In the genomic region with DNA sequence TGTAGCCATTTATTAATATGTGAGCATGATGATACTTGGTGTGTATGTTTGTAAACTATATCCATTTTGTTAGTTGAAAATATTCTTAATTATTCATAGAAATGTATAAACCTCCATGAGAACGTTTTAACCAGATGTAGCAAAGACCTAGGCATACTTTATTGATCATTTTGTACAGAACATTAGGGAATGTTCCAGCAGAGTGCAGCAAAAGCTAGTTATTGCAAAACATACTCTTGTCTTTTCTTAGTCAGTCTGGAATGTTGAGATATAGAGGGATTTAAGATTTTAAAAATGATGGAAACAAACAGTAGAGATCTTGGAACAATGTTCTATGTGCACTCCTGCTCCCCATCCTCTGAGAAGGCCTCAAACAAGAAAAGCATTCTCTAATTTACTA, we compare ENCODE assay signal across 24 cellular contexts.
A peak's percentile ranks its signal among the peaks of the same experiment; 100 is the strongest.
DNase-seq lines count a peak whose midpoint lies in the region; ATAC-seq and TF ChIP-seq lines count a peak whose summit lies in the region.
"Had no signal": no experiment of that assay in that cellular context is flagged by ENCODE, and none has a peak within 500 bp of the region (broad histone marks: within the 10 kb centered on the region; RNA-seq: fewer than 3 reads in every experiment).

No MANE protein-coding gene starts in this region.

- intact Hi-C loops in Caco-2 (cut with micrococcal nuclease; ENCODE audit: unreplicated experiment) = loop anchor here (5.0 kb wide), 1 partner anchor 234 kb away; no protein-coding TSS in a partner anchor

- BruUV-seq in Caco-2 (replicated peaks; lab: Mats Ljungman, UMichigan) = no TSS peak

- H3K9me3 Mint-ChIP-seq in Caco-2 (ENCODE audit: unreplicated experiment) = no peaks in the 10 kb centered on the region
- H3K9me3 Mint-ChIP-seq: activated CD8-positive, alpha-beta T cell treated with anti-CD3 and anti-CD28 coated beads for 36 hours; activated naive CD4-positive, alpha-beta T cell treated with anti-CD3 and anti-CD28 coated beads, Interleukin-2, amount 50 U/mL, for 24 hours; activated T-cell treated with anti-CD3 and anti-CD28 coated beads, Interleukin-2, amount 50 U/mL, for 24 hours; CD4-positive, CD25-positive, alpha-beta regulatory T cell; GM23338; naive thymus-derived CD8-positive, alpha-beta T cell; stimulated activated effector memory CD8-positive, alpha-beta T cell treated with anti-CD3 and anti-CD28 coated beads, Interleukin-12 subunit alpha, Interleukin-12 subunit beta, amount 100 ng/mL, for 72 hours; WTC11 had no signal

- POLR2A ChIA-PET in Caco-2 (lab: Charles Lee) = no interaction called here

- no peak for ATAC-seq in foreskin keratinocyte
- ATAC-seq in GM19023 (IDR thresholded peaks at IDR 0.05; ENCODE audit: unreplicated experiment) = no peak
- no peak for ATAC-seq in GM18858 (IDR thresholded peaks at IDR 0.05; ENCODE audit: unreplicated experiment)
- ATAC-seq: activated CD8-positive, alpha-beta T cell treated with anti-CD3 and anti-CD28 coated beads for 36 hours; body of pancreas; GM23338; heart left ventricle; K562; naive thymus-derived CD8-positive, alpha-beta T cell; stimulated activated effector memory CD8-positive, alpha-beta T cell treated with anti-CD3 and anti-CD28 coated beads, Interleukin-12 subunit alpha, Interleukin-12 subunit beta, amount 100 ng/mL, for 72 hours; T-helper 17 cell; WTC11 had no signal

- TF ChIP-seq CTCF in VCaP (conservative IDR thresholded peaks at IDR 0.05) (0 out of 2 replicates have a peak, but pooled peaks have one; percentile 15), foreskin keratinocyte (conservative IDR thresholded peaks at IDR 0.05) (peak; percentile 23), Caco-2 (IDR thresholded peaks at IDR 0.05; ENCODE audit: insufficient read depth in 1 of 2, low read depth in 1 of 2, low read length in 1 of 2, severe bottlenecking in 1 of 2, unreplicated experiment in 1 of 2) (no peak)

- no peak overlapping the region for H3K27ac Mint-ChIP-seq in Caco-2 (ENCODE audit: unreplicated experiment)
- H3K27ac Mint-ChIP-seq: activated CD8-positive, alpha-beta T cell treated with anti-CD3 and anti-CD28 coated beads for 36 hours; activated naive CD4-positive, alpha-beta T cell treated with anti-CD3 and anti-CD28 coated beads, Interleukin-2, amount 50 U/mL, for 24 hours; activated T-cell treated with anti-CD3 and anti-CD28 coated beads, Interleukin-2, amount 50 U/mL, for 24 hours; CD4-positive, CD25-positive, alpha-beta regulatory T cell; GM23338; naive thymus-derived CD8-positive, alpha-beta T cell; stimulated activated effector memory CD8-positive, alpha-beta T cell treated with anti-CD3 and anti-CD28 coated beads, Interleukin-12 subunit alpha, Interleukin-12 subunit beta, amount 100 ng/mL, for 72 hours; T-helper 17 cell; WTC11 had no signal

- H3K4me1 Mint-ChIP-seq in Caco-2 (ENCODE audit: low read depth, unreplicated experiment) = no peaks in the 10 kb centered on the region
- H3K4me1 Mint-ChIP-seq: activated naive CD4-positive, alpha-beta T cell treated with anti-CD3 and anti-CD28 coated beads, Interleukin-2, amount 50 U/mL, for 24 hours; stimulated activated effector memory CD8-positive, alpha-beta T cell treated with anti-CD3 and anti-CD28 coated beads, Interleukin-12 subunit alpha, Interleukin-12 subunit beta, amount 100 ng/mL, for 72 hours had no signal

- CTCF ChIA-PET in Caco-2 (lab: Charles Lee) = no interaction called here

- H3K4me1 ChIP-seq in foreskin keratinocyte (no peaks in the 10 kb centered on the region), Caco-2 (no peaks in the 10 kb centered on the region)
- H3K4me1 ChIP-seq: body of pancreas had no signal

- H3K36me3 Mint-ChIP-seq in Caco-2 (ENCODE audit: insufficient read depth, unreplicated experiment) = no peaks in the 10 kb centered on the region
- H3K36me3 Mint-ChIP-seq: CD4-positive, CD25-positive, alpha-beta regulatory T cell; stimulated activated effector memory CD8-positive, alpha-beta T cell treated with anti-CD3 and anti-CD28 coated beads, Interleukin-12 subunit alpha, Interleukin-12 subunit beta, amount 100 ng/mL, for 72 hours; WTC11 had no signal

- peaks cover 7% of the 10 kb centered on the region for H3K27me3 Mint-ChIP-seq in Caco-2 (ENCODE audit: insufficient read depth, unreplicated experiment)
- H3K27me3 Mint-ChIP-seq: activated CD8-positive, alpha-beta T cell treated with anti-CD3 and anti-CD28 coated beads for 36 hours; activated naive CD4-positive, alpha-beta T cell treated with anti-CD3 and anti-CD28 coated beads, Interleukin-2, amount 50 U/mL, for 24 hours; activated T-cell treated with anti-CD3 and anti-CD28 coated beads, Interleukin-2, amount 50 U/mL, for 24 hours; CD4-positive, CD25-positive, alpha-beta regulatory T cell; naive thymus-derived CD8-positive, alpha-beta T cell; T-helper 17 cell had no signal

- no peak overlapping the region for H3K4me3 Mint-ChIP-seq in Caco-2 (ENCODE audit: unreplicated experiment)
- H3K4me3 Mint-ChIP-seq: activated CD8-positive, alpha-beta T cell treated with anti-CD3 and anti-CD28 coated beads for 36 hours; activated naive CD4-positive, alpha-beta T cell treated with anti-CD3 and anti-CD28 coated beads, Interleukin-2, amount 50 U/mL, for 24 hours; activated T-cell treated with anti-CD3 and anti-CD28 coated beads, Interleukin-2, amount 50 U/mL, for 24 hours; CD4-positive, CD25-positive, alpha-beta regulatory T cell; GM23338; naive thymus-derived CD8-positive, alpha-beta T cell; stimulated activated effector memory CD8-positive, alpha-beta T cell treated with anti-CD3 and anti-CD28 coated beads, Interleukin-12 subunit alpha, Interleukin-12 subunit beta, amount 100 ng/mL, for 72 hours; T-helper 17 cell; WTC11 had no signal

- DNase-seq in GM03348 (ENCODE audit: low spot score) (peak; percentile 54), foreskin keratinocyte (no peak), renal cortical epithelial cell (ENCODE audit: low read depth) (peak; percentile 7), Caco-2 (no peak)
- DNase-seq: activated CD8-positive, alpha-beta T cell treated with anti-CD3 and anti-CD28 coated beads for 36 hours; activated T-cell treated with anti-CD3 and anti-CD28 coated beads, Interleukin-2, amount 50 U/mL, for 24 hours; body of pancreas; CD4-positive, CD25-positive, alpha-beta regulatory T cell; dermis blood vessel endothelial cell; DMS79 treated with DMSO at 0.1 percent for 48 hours; erythroblast; heart left ventricle; naive thymus-derived CD8-positive, alpha-beta T cell; NCI-H526; T-helper 17 cell had no signal

- H3K27ac ChIP-seq in VCaP (no peak overlapping the region), foreskin keratinocyte (no peak overlapping the region)
- H3K27ac ChIP-seq: body of pancreas, heart left ventricle, thoracic aorta had no signal

- H3K4me3 ChIP-seq in Caco-2 (ENCODE audit: low read depth, low read length) = no peak overlapping the region
- H3K4me3 ChIP-seq: body of pancreas, GM23338, heart left ventricle, K562, thoracic aorta had no signal

- no peaks in the 10 kb centered on the region for H3K9me3 ChIP-seq in Caco-2
- H3K9me3 ChIP-seq: body of pancreas, heart left ventricle, thoracic aorta had no signal

- H3K27me3 ChIP-seq in foreskin keratinocyte (no peaks in the 10 kb centered on the region), Caco-2 (replicated peaks; ENCODE audit: control insufficient read depth, insufficient read depth, low read length) (no peaks in the 10 kb centered on the region)
- H3K27me3 ChIP-seq: body of pancreas, heart left ventricle had no signal

- no peaks in the 10 kb centered on the region for H3K36me3 ChIP-seq in Caco-2 (ENCODE audit: control insufficient read depth, insufficient read depth, low read length)
- H3K36me3 ChIP-seq: heart left ventricle, thoracic aorta had no signal

Comparison
In these comparisons a context has a peak if more than half of its experiments do, and no peak if none do; other contexts are left out.
1. DNase-seq: peak in GM03348 (single experiment) and renal cortical epithelial cell (single experiment); none in foreskin keratinocyte (0 of 2) and Caco-2 (0 of 2).
2. CTCF ChIP-seq: peak in VCaP (single experiment) and foreskin keratinocyte (single experiment); none in Caco-2 (0 of 2).